In genomic region chr2:6470518-6470917, GRCh38 we compare ENCODE assay signal across 23 cellular contexts.
"Had no signal": no experiment of that assay in that cellular context is flagged by ENCODE, and none has a peak within 500 bp of the region (broad histone marks: within the 10 kb centered on the region; RNA-seq: fewer than 3 reads in every experiment).

No MANE protein-coding gene starts in this region.

- H3K27me3 Mint-ChIP-seq: dendritic cell treated with granulocyte-macrophage colony-stimulating factor and Interleukin-4, amounts not matched to agents 40 ng/mL and 50 ng/mL, for 4 days had no signal

- H3K4me3 ChIP-seq: esophagus squamous epithelium, gastroesophageal sphincter, left ventricle myocardium inferior, ovary, tibial nerve had no signal

- H3K4me1 Mint-ChIP-seq: naive B cell; nephron; stimulated activated effector memory CD8-positive, alpha-beta T cell treated with anti-CD3 and anti-CD28 coated beads, Interleukin-12 subunit alpha, Interleukin-12 subunit beta, amount 100 ng/mL, for 72 hours had no signal

- H3K27ac ChIP-seq: esophagus squamous epithelium, gastroesophageal sphincter, left ventricle myocardium inferior, ovary, tibial nerve had no signal

- H3K9me3 ChIP-seq: esophagus squamous epithelium, ovary had no signal

- H3K4me3 Mint-ChIP-seq: dendritic cell treated with granulocyte-macrophage colony-stimulating factor and Interleukin-4, amounts not matched to agents 40 ng/mL and 50 ng/mL, for 4 days; naive B cell; nephron; stimulated activated effector memory CD8-positive, alpha-beta T cell treated with anti-CD3 and anti-CD28 coated beads, Interleukin-12 subunit alpha, Interleukin-12 subunit beta, amount 100 ng/mL, for 72 hours; stimulated activated naive CD8-positive, alpha-beta T cell treated with anti-CD3 and anti-CD28 coated beads, Interleukin-15, Interleukin-2, amounts not matched to agents 100 ng/mL and 50 ng/mL, for 24 hours had no signal

- H3K9me3 Mint-ChIP-seq: dendritic cell treated with granulocyte-macrophage colony-stimulating factor and Interleukin-4, amounts not matched to agents 40 ng/mL and 50 ng/mL, for 4 days had no signal

- DNase-seq: cerebellar nuclear complex; esophagus squamous epithelium; foreskin fibroblast; glutamatergic neuron; islet precursor cell; left ventricle myocardium inferior; mesendoderm; naive B cell; nucleus accumbens; ovary; right cardiac atrium; small intestine; stimulated activated CD4-positive, alpha-beta T cell treated with anti-CD3 and anti-CD28 coated beads, Interleukin-12 subunit alpha, Interleukin-12 subunit beta, amount 100 ng/mL, for 4 hours; stimulated activated CD4-positive, alpha-beta T cell treated with anti-CD3 and anti-CD28 coated beads, Interleukin-4, amount 100 ng/mL, for 1 hour; stimulated activated CD8-positive, alpha-beta memory T cell treated with anti-CD3 and anti-CD28 coated beads, Interleukin-4, amount 100 ng/mL, for 48 hours had no signal

- ATAC-seq: gastroesophageal sphincter; right cardiac atrium; stimulated activated effector memory CD8-positive, alpha-beta T cell treated with anti-CD3 and anti-CD28 coated beads, Interleukin-12 subunit alpha, Interleukin-12 subunit beta, amount 100 ng/mL, for 72 hours had no signal

- H3K27ac Mint-ChIP-seq: dendritic cell treated with granulocyte-macrophage colony-stimulating factor and Interleukin-4, amounts not matched to agents 40 ng/mL and 50 ng/mL, for 4 days; naive B cell; nephron; progenitor cell of endocrine pancreas; stimulated activated effector memory CD8-positive, alpha-beta T cell treated with anti-CD3 and anti-CD28 coated beads, Interleukin-12 subunit alpha, Interleukin-12 subunit beta, amount 100 ng/mL, for 72 hours; stimulated activated naive CD8-positive, alpha-beta T cell treated with anti-CD3 and anti-CD28 coated beads, Interleukin-15, Interleukin-2, amounts not matched to agents 100 ng/mL and 50 ng/mL, for 24 hours had no signal

- H3K27me3 ChIP-seq: esophagus squamous epithelium, ovary, tibial nerve had no signal

- FAIRE-seq: colon, small intestine had no signal

- H3K4me1 ChIP-seq: esophagus squamous epithelium, gastroesophageal sphincter, left ventricle myocardium inferior, tibial nerve had no signal

- H3K36me3 ChIP-seq: esophagus squamous epithelium, gastroesophageal sphincter, left ventricle myocardium inferior, ovary, tibial nerve had no signal

- H3K36me3 Mint-ChIP-seq: naive B cell; stimulated activated effector memory CD8-positive, alpha-beta T cell treated with anti-CD3 and anti-CD28 coated beads, Interleukin-12 subunit alpha, Interleukin-12 subunit beta, amount 100 ng/mL, for 72 hours had no signal
